ENCODE assay signal across 15 cellular contexts in the genomic region with DNA sequence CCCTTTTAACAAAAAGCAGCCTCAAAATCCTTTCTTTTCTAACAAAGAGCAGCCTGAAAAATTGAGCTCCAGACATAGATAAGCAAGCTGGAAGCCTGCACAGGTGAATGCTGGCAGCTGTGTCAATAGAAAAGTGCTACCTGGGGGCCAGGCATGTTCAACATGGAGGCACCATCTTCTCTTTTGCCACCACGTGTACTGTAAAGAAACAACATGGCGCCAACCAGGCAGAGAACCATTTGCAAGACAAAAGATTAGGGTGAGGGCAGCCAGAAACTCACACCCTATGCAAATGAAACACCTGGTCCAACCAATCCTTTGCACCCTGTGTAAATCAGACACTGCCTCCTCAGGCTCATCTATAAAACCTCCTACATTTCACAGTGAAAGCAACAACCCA.
"Had no signal": no experiment of that assay in that cellular context is flagged by ENCODE, and none has a peak within 500 bp of the region (broad histone marks: within the 10 kb centered on the region; RNA-seq: fewer than 3 reads in every experiment).

No MANE protein-coding gene starts in this region.

- H3K9me3 ChIP-seq: mucosa of descending colon, spleen, tibial nerve had no signal

- H3K4me3 Mint-ChIP-seq: activated CD8-positive, alpha-beta T cell treated with anti-CD3 and anti-CD28 coated beads, Interleukin-2, amount 10 ng/mL, durations not matched to agents 7 days and 5 days; activated T-helper 1 cell treated with anti-CD3 and anti-CD28 coated beads, Interleukin-12 subunit alpha, Interleukin-12 subunit beta, Interleukin-2, Interleukin-4 antibody, amounts not matched to agents 30 ng/mL and 10 ng/mL and 1 ng/mL, durations not matched to agents 14 hours and 24 hours and 36 hours; naive thymus-derived CD8-positive, alpha-beta T cell; stimulated activated naive B cell treated with anti-CD40 and anti-IgM and Interleukin-4, amounts not matched to agents 10 μg/mL and 1 μg/mL and 100 μg/mL, for 72 hours had no signal

- H3K36me3 ChIP-seq: cardiac muscle cell, spleen, tibial nerve had no signal

- ATAC-seq: activated CD8-positive, alpha-beta T cell treated with anti-CD3 and anti-CD28 coated beads, Interleukin-2, amount 10 ng/mL, durations not matched to agents 7 days and 5 days; foreskin keratinocyte; left cardiac atrium; mucosa of descending colon; naive thymus-derived CD8-positive, alpha-beta T cell; sciatic nerve; stimulated activated naive B cell treated with anti-CD40 and anti-IgM and Interleukin-4, amounts not matched to agents 10 μg/mL and 1 μg/mL and 100 μg/mL, for 72 hours had no signal

- H3K4me1 Mint-ChIP-seq: naive thymus-derived CD8-positive, alpha-beta T cell had no signal

- H3K27me3 Mint-ChIP-seq: stimulated activated naive B cell treated with anti-CD40 and anti-IgM and Interleukin-4, amounts not matched to agents 10 μg/mL and 1 μg/mL and 100 μg/mL, for 72 hours had no signal

- H3K27ac ChIP-seq: cardiac muscle cell, foreskin keratinocyte, spleen, WERI-Rb-1 had no signal

- H3K27ac Mint-ChIP-seq: activated CD8-positive, alpha-beta T cell treated with anti-CD3 and anti-CD28 coated beads, Interleukin-2, amount 10 ng/mL, durations not matched to agents 7 days and 5 days; activated T-helper 1 cell treated with anti-CD3 and anti-CD28 coated beads, Interleukin-12 subunit alpha, Interleukin-12 subunit beta, Interleukin-2, Interleukin-4 antibody, amounts not matched to agents 30 ng/mL and 10 ng/mL and 1 ng/mL, durations not matched to agents 14 hours and 24 hours and 36 hours; naive thymus-derived CD8-positive, alpha-beta T cell; stimulated activated naive B cell treated with anti-CD40 and anti-IgM and Interleukin-4, amounts not matched to agents 10 μg/mL and 1 μg/mL and 100 μg/mL, for 72 hours had no signal

- H3K36me3 Mint-ChIP-seq: stimulated activated naive B cell treated with anti-CD40 and anti-IgM and Interleukin-4, amounts not matched to agents 10 μg/mL and 1 μg/mL and 100 μg/mL, for 72 hours had no signal

- H3K9me3 Mint-ChIP-seq: activated T-helper 1 cell treated with anti-CD3 and anti-CD28 coated beads, Interleukin-12 subunit alpha, Interleukin-12 subunit beta, Interleukin-2, Interleukin-4 antibody, amounts not matched to agents 30 ng/mL and 10 ng/mL and 1 ng/mL, durations not matched to agents 14 hours and 24 hours and 36 hours; stimulated activated naive B cell treated with anti-CD40 and anti-IgM and Interleukin-4, amounts not matched to agents 10 μg/mL and 1 μg/mL and 100 μg/mL, for 72 hours had no signal

- DNase-seq: activated CD4-positive, alpha-beta T cell treated with anti-CD3 and anti-CD28 coated beads for 48 hours; activated CD8-positive, alpha-beta T cell treated with anti-CD3 and anti-CD28 coated beads, Interleukin-2, amount 10 ng/mL, durations not matched to agents 7 days and 5 days; activated naive CD4-positive, alpha-beta T cell; foreskin keratinocyte; left cardiac atrium; mucosa of descending colon; naive thymus-derived CD8-positive, alpha-beta T cell; spleen; stimulated activated CD4-positive, alpha-beta T cell treated with anti-CD3 and anti-CD28 coated beads, Interleukin-2, amount 100 ng/mL, for 24 hours; stimulated activated naive B cell treated with anti-CD40 and anti-IgM and Interleukin-4, amounts not matched to agents 10 μg/mL and 1 μg/mL and 100 μg/mL, for 72 hours; WERI-Rb-1 had no signal

- H3K4me3 ChIP-seq: cardiac muscle cell, mucosa of descending colon, spleen, tibial nerve had no signal

- H3K27me3 ChIP-seq: cardiac muscle cell, foreskin keratinocyte, spleen, tibial nerve had no signal
